1 cellular context compared by ENCODE assay signal in genomic region chr12:14643247-14643646, GRCh38.
A peak's percentile ranks its signal among the peaks of the same experiment; 100 is the strongest.
TF ChIP-seq lines count a peak whose summit lies in the region.

No MANE protein-coding gene starts in this region.

TF ChIP-seq in PFSK-1, 5 proteins besides CTCF, POLR2A, EP300 and RAD21 (continued from another document):
- TF ChIP-seq REST (IDR thresholded peaks at IDR 0.05; ENCODE audit: insufficient read depth in 1 of 2, low read depth in 2 of 2, low read length in 2 of 2) (peak in 1 of 2 experiments; percentile 77; a peak in 2 of 4 replicates), POLR2AphosphoS5 (IDR thresholded peaks at IDR 0.05; ENCODE audit: low read depth, low read length) (peak; percentile 73)
